ENCODE assay signal across 27 cellular contexts in genomic region chr5:5591567-5591966, GRCh38.
"Had no signal": no experiment of that assay in that cellular context is flagged by ENCODE, and none has a peak within 500 bp of the region (broad histone marks: within the 10 kb centered on the region; RNA-seq: fewer than 3 reads in every experiment).

No MANE protein-coding gene starts in this region.

- DNase-seq: activated B cell treated with CpG ODN at 0.5 μM for 24 hours; activated CD4-positive, alpha-beta memory T cell treated with anti-CD3 and anti-CD28 coated beads, Interleukin-2, amount 10 ng/mL, durations not matched to agents 7 days and 5 days; activated CD4-positive, alpha-beta T cell treated with anti-CD3 and anti-CD28 coated beads for 1 hour; activated CD4-positive, alpha-beta T cell treated with anti-CD3 and anti-CD28 coated beads for 36 hours; activated CD4-positive, alpha-beta T cell treated with anti-CD3 and anti-CD28 coated beads for 48 hours; activated CD4-positive, alpha-beta T cell treated with anti-CD3 and anti-CD28 coated beads, Interleukin-2, amount 10 ng/mL, durations not matched to agents 7 days and 5 days; activated CD4-positive, alpha-beta T cell treated with anti-CD3 and anti-CD28 coated beads, Interleukin-2, amount 50 U/mL, for 48 hours; activated CD8-positive, alpha-beta memory T cell treated with anti-CD3 and anti-CD28 coated beads for 24 hours; activated CD8-positive, alpha-beta memory T cell treated with anti-CD3 and anti-CD28 coated beads, Interleukin-2, amount 10 ng/mL, durations not matched to agents 7 days and 5 days; activated CD8-positive, alpha-beta memory T cell treated with anti-CD3 and anti-CD28 coated beads, Interleukin-2, amount 50 U/mL, for 48 hours; activated CD8-positive, alpha-beta T cell treated with anti-CD3 and anti-CD28 coated beads, Interleukin-2, amount 10 ng/mL, durations not matched to agents 7 days and 5 days; activated effector memory CD4-positive, alpha-beta T cell treated with Interleukin-2 at 50 U/mL for 16 hours; activated gamma-delta T cell; activated naive CD4-positive, alpha-beta T cell treated with anti-CD3 and anti-CD28 coated beads, Interleukin-2, amount 10 ng/mL, durations not matched to agents 7 days and 5 days; activated naive CD4-positive, alpha-beta T cell treated with Interleukin-2 at 50 U/mL for 16 hours; activated naive CD8-positive, alpha-beta T cell treated with anti-CD3 and anti-CD28 coated beads, Interleukin-2, amount 10 ng/mL, durations not matched to agents 7 days and 5 days; activated naive CD8-positive, alpha-beta T cell treated with anti-CD3 and anti-CD28 coated beads, Interleukin-2, amount 50 U/mL, for 24 hours; activated T-cell treated with anti-CD3 and anti-CD28 coated beads, Interleukin-2, amount 50 U/mL, for 24 hours; activated T-cell treated with anti-CD3 and anti-CD28 coated beads, Interleukin-2, amount 50 U/mL, for 48 hours; amygdala; anterior cingulate cortex; caudate nucleus; cerebellar nuclear complex; T-helper 2 cell; T-helper 9 cell had no signal

- H3K27ac ChIP-seq: cardiac muscle cell had no signal

- H3K27me3 ChIP-seq: ascending aorta, cardiac muscle cell had no signal

- ATAC-seq: activated CD4-positive, alpha-beta T cell treated with anti-CD3 and anti-CD28 coated beads for 36 hours; activated CD8-positive, alpha-beta memory T cell treated with anti-CD3 and anti-CD28 coated beads, Interleukin-2, amount 10 ng/mL, durations not matched to agents 7 days and 5 days; activated CD8-positive, alpha-beta T cell treated with anti-CD3 and anti-CD28 coated beads, Interleukin-2, amount 10 ng/mL, durations not matched to agents 7 days and 5 days; activated naive CD8-positive, alpha-beta T cell treated with anti-CD3 and anti-CD28 coated beads, Interleukin-2, amount 50 U/mL, for 24 hours had no signal

- H3K9me3 ChIP-seq: ascending aorta had no signal

- H3K4me3 ChIP-seq: ascending aorta, cardiac muscle cell had no signal

- H3K36me3 ChIP-seq: ascending aorta, cardiac muscle cell had no signal
